25 cellular contexts compared by ENCODE assay signal in the genomic region with DNA sequence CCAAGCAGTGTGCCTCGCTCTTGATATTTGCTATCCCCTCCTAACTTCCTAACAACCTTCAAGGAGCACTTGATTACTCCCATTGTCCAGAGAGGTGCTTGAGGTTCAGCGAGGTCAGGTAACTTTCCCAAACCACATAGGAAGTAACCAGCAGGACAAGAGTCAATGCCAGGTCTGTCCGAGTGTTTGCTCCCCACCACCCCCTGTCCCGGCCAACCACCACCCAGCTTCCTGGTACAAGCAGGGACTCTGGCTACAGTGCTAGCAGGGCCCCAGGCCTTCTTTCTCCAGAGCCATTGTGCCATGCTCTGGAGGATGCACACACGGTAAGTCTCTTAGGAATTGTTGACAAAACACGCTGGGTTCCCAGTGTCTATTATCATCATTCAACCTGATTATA. TPM values are rescaled to one million over a fixed set of nuclear protein-coding genes. Genes with fewer than 3 reads are reported as not detected.
DNase-seq lines count a peak whose midpoint lies in the region; ATAC-seq, FAIRE-seq and TF ChIP-seq lines count a peak whose summit lies in the region.
"Had no signal": no experiment of that assay in that cellular context is flagged by ENCODE, and none has a peak within 500 bp of the region (broad histone marks: within the 10 kb centered on the region; RNA-seq: fewer than 3 reads in every experiment).

No MANE protein-coding gene starts in this region.

- peaks cover 77% of the 10 kb centered on the region for H3K36me3 Mint-ChIP-seq in activated T-cell treated with anti-CD3 and anti-CD28 coated beads, Interleukin-2, amount 50 U/mL, for 24 hours (ENCODE audit: low read depth)
- H3K36me3 Mint-ChIP-seq in naive thymus-derived CD8-positive, alpha-beta T cell = peaks cover 4 to 38% (median 24%) of the 10 kb centered on the region in 3 donors

- H3K27ac Mint-ChIP-seq in activated T-cell treated with anti-CD3 and anti-CD28 coated beads, Interleukin-2, amount 50 U/mL, for 24 hours = peak overlapping the region; percentile 67
- H3K27ac Mint-ChIP-seq in naive thymus-derived CD8-positive, alpha-beta T cell = peak overlapping the region; percentile 80 to 100 (median 98)
- H3K27ac Mint-ChIP-seq: activated T-helper 1 cell treated with anti-CD3 and anti-CD28 coated beads, Interleukin-12 subunit alpha, Interleukin-12 subunit beta, Interleukin-2, Interleukin-4 antibody, amounts not matched to agents 30 ng/mL and 10 ng/mL and 1 ng/mL, durations not matched to agents 14 hours and 24 hours and 36 hours; nephron had no signal

- H3K9me3 Mint-ChIP-seq in activated T-cell treated with anti-CD3 and anti-CD28 coated beads, Interleukin-2, amount 50 U/mL, for 24 hours = no peaks in the 10 kb centered on the region
- H3K9me3 Mint-ChIP-seq in naive thymus-derived CD8-positive, alpha-beta T cell = no peaks in the 10 kb centered on the region
- H3K9me3 Mint-ChIP-seq: activated T-helper 1 cell treated with anti-CD3 and anti-CD28 coated beads, Interleukin-12 subunit alpha, Interleukin-12 subunit beta, Interleukin-2, Interleukin-4 antibody, amounts not matched to agents 30 ng/mL and 10 ng/mL and 1 ng/mL, durations not matched to agents 14 hours and 24 hours and 36 hours; nephron had no signal

- H3K4me3 ChIP-seq in heart left ventricle (no peak overlapping the region), colonic mucosa (no peak overlapping the region)
- H3K4me3 ChIP-seq: A549, K562, ovary, right lobe of liver had no signal

- no peak for DNase-seq in activated T-cell treated with anti-CD3 and anti-CD28 coated beads, Interleukin-2, amount 50 U/mL, for 24 hours
- no peak for DNase-seq in activated T-cell treated with anti-CD3 and anti-CD28 coated beads, Interleukin-2, amount 50 U/mL, for 48 hours
- peak; percentile 42 for DNase-seq in NCI-H2081 (lab: John Stamatoyannopoulos, UW)
- DNase-seq in heart left ventricle = peak in 1 of 5 donors; percentile 23
- DNase-seq in naive thymus-derived CD8-positive, alpha-beta T cell = no peak
- no peak for DNase-seq in frontal cortex (ENCODE audit: low spot score in 2 of 2)
- DNase-seq in colonic mucosa = no peak
- DNase-seq: activated CD4-positive, CD25-positive, alpha-beta regulatory T cell treated with anti-CD3 and anti-CD28 coated beads, Interleukin-2, amount 50 U/mL, for 72 hours; GDM1; kidney glomerular epithelial cell; NCI-H2227 treated with DMSO at 0.1 percent for 48 hours; OCI-M1; ovary; SHP77 treated with DMSO at 0.1 percent for 48 hours; SW 1271 had no signal

- intact Hi-C loops in heart left ventricle (cut with DNase I) (loop anchor here in 1 of 10 donors (5.0 kb wide), 1 partner anchor 50 kb away; a partner anchor contains a TSS), colonic mucosa (cut with DNase I) (no loop called here)

- H3K4me1 ChIP-seq in heart left ventricle (peaks cover 2 to 68% (median 33%) of the 10 kb centered on the region in 12 donors), colonic mucosa (peaks cover 11% of the 10 kb centered on the region)
- H3K4me1 ChIP-seq: right lobe of liver had no signal

- no peak overlapping the region for H3K4me3 Mint-ChIP-seq in activated T-cell treated with anti-CD3 and anti-CD28 coated beads, Interleukin-2, amount 50 U/mL, for 24 hours
- H3K4me3 Mint-ChIP-seq in naive thymus-derived CD8-positive, alpha-beta T cell = no peak overlapping the region
- H3K4me3 Mint-ChIP-seq: activated T-helper 1 cell treated with anti-CD3 and anti-CD28 coated beads, Interleukin-12 subunit alpha, Interleukin-12 subunit beta, Interleukin-2, Interleukin-4 antibody, amounts not matched to agents 30 ng/mL and 10 ng/mL and 1 ng/mL, durations not matched to agents 14 hours and 24 hours and 36 hours; nephron had no signal

- H3K27ac ChIP-seq in heart left ventricle (peak overlapping the region in 8 of 12 donors; percentile 5 to 75 (median 30)), colonic mucosa (no peak overlapping the region)
- H3K27ac ChIP-seq: A549, ovary, right lobe of liver had no signal

- FAIRE-seq in frontal cortex (lab: Jason Lieb, UNC) = no peak
- FAIRE-seq: A549, colon, endometrium, K562 had no signal

- 75 to 87% (median 83%) methylated on average over 6 of the region's 6 CpGs for WGBS in heart left ventricle, 4 donors

- no peak overlapping the region for H3K9ac ChIP-seq in colonic mucosa (ENCODE audit: low read depth in 2 of 2, low read length in 2 of 2)

- H3K4me1 Mint-ChIP-seq in activated T-cell treated with anti-CD3 and anti-CD28 coated beads, Interleukin-2, amount 50 U/mL, for 24 hours (ENCODE audit: low read depth) = peaks cover 55% of the 10 kb centered on the region
- peaks cover 40 to 84% (median 63%) of the 10 kb centered on the region in 4 donors for H3K4me1 Mint-ChIP-seq in naive thymus-derived CD8-positive, alpha-beta T cell

- ATAC-seq in heart left ventricle (peak in 3 of 4 donors; percentile 2 to 23 (median 11)), HG03196 (IDR thresholded peaks at IDR 0.05; ENCODE audit: unreplicated experiment) (no peak)
- ATAC-seq in naive thymus-derived CD8-positive, alpha-beta T cell = no peak
- ATAC-seq: A549, HCT116, K562, right lobe of liver had no signal

- no peak for TF ChIP-seq POLR2A in heart left ventricle (IDR thresholded peaks at IDR 0.05)

- H3K27me3 Mint-ChIP-seq in activated T-cell treated with anti-CD3 and anti-CD28 coated beads, Interleukin-2, amount 50 U/mL, for 24 hours = no peaks in the 10 kb centered on the region
- no peaks in the 10 kb centered on the region for H3K27me3 Mint-ChIP-seq in naive thymus-derived CD8-positive, alpha-beta T cell

- H3K27me3 ChIP-seq in heart left ventricle (no peaks in the 10 kb centered on the region), colonic mucosa (no peaks in the 10 kb centered on the region)
- H3K27me3 ChIP-seq: ovary, right lobe of liver had no signal

- TF ChIP-seq CTCF in heart left ventricle (IDR thresholded peaks at IDR 0.05) = no peak
- no peak for TF ChIP-seq CTCF in colonic mucosa (IDR thresholded peaks at IDR 0.05)

- H3K36me3 ChIP-seq in heart left ventricle (peaks cover 0 to 73% (median 7%) of the 10 kb centered on the region in 9 donors), colonic mucosa (no peaks in the 10 kb centered on the region)
- H3K36me3 ChIP-seq: ovary had no signal

- no peaks in the 10 kb centered on the region for H3K9me3 ChIP-seq in heart left ventricle
- H3K9me3 ChIP-seq in colonic mucosa = no peaks in the 10 kb centered on the region
- H3K9me3 ChIP-seq: A549, ovary, right lobe of liver had no signal

- POLR2A ChIA-PET in naive thymus-derived CD8-positive, alpha-beta T cell (lab: Charles Lee) = interaction anchor here (5.8 to 19.9 kb wide), 2 partner anchors 12 to 52 kb away, joined by 28 to 398 read pairs; a partner anchor contains a TSS

RNA-seq across cellular contexts. Expression of a gene that starts 49.2 kb away (rescaled TPM):
- total RNA-seq in heart left ventricle (10 to 100 TPM in 5 of 9 donors, 1 to 10 TPM in 4; 6.2 to 16.9 (median 10.3) TPM), frontal cortex (1.2 TPM), colonic mucosa (1 to 10 TPM; 7.3 to 9.5 TPM)
- 1 to 10 TPM; 3.1 to 3.9 TPM for polyA plus RNA-seq in heart left ventricle
- 10 to 100 TPM; 47.1 to 48.2 TPM for total RNA-seq in naive thymus-derived CD8-positive, alpha-beta T cell
- 1 to 10 TPM; 2.4 to 4.6 (median 4.5) TPM for polyA plus RNA-seq in naive thymus-derived CD8-positive, alpha-beta T cell
- total RNA-seq: HT-29 had no signal

Comparison
In these comparisons a context has a peak if more than half of its experiments do, and no peak if none do; other contexts are left out.
1. DNase-seq: peak in NCI-H2081 (2 of 2); none in activated T-cell treated with anti-CD3 and anti-CD28 coated beads, Interleukin-2, amount 50 U/mL, for 24 hours (single experiment), activated T-cell treated with anti-CD3 and anti-CD28 coated beads, Interleukin-2, amount 50 U/mL, for 48 hours (0 of 2), naive thymus-derived CD8-positive, alpha-beta T cell (0 of 10), frontal cortex (0 of 2) and colonic mucosa (single experiment).
2. ATAC-seq: peak in heart left ventricle (3 of 4); none in naive thymus-derived CD8-positive, alpha-beta T cell (0 of 2) and HG03196 (single experiment).